Comparison of ENCODE assay signal across 8 cellular contexts in genomic region chr2:169824373-169825333, GRCh38.
DNase-seq lines count a peak whose midpoint lies in the region; ATAC-seq lines count a peak whose summit lies in the region.

METTL5 (minus strand) TSS chr2:169824905; CDS start chr2:169824597, 308 bp downstream.

- H3K27ac ChIP-seq in caudate nucleus (ENCODE audit: low read depth, low read length) = peak within 1 kb of the TSS; percentile 48

- ATAC-seq in GM18868 (IDR thresholded peaks at IDR 0.05; ENCODE audit: unreplicated experiment) (peak; percentile 62), HG03108 (IDR thresholded peaks at IDR 0.05; ENCODE audit: unreplicated experiment) (peak; percentile 51)

- DNase-seq in AG08395 (ENCODE audit: low spot score) (peak; percentile 82), NCI-H2227 treated with DMSO at 0.1 percent for 48 hours (lab: John Stamatoyannopoulos, UW) (peak; percentile 95), caudate nucleus (lab: John Stamatoyannopoulos, UW) (peak; percentile 5 to 88 (median 72)), inferior parietal cortex (ENCODE audit: extremely low spot score) (peak; percentile 83)
- DNase-seq in activated CD4-positive, CD25-positive, alpha-beta regulatory T cell (lab: John Stamatoyannopoulos, UW) = peak; percentile 52 to 64 (median 57)
- DNase-seq in stimulated activated CD4-positive, alpha-beta T cell treated with anti-CD3 and anti-CD28 coated beads, Interleukin-12 subunit alpha, Interleukin-12 subunit beta, amount 100 ng/mL, for 24 hours (ENCODE audit: low read depth in 2 of 2) = peak; percentile 57 to 73

Comparison
In these comparisons a context has a peak if more than half of its experiments do, and no peak if none do; other contexts are left out.
1. Peak in every context shown above with its lines: DNase-seq, ATAC-seq and H3K27ac ChIP-seq.